In the genomic region with DNA sequence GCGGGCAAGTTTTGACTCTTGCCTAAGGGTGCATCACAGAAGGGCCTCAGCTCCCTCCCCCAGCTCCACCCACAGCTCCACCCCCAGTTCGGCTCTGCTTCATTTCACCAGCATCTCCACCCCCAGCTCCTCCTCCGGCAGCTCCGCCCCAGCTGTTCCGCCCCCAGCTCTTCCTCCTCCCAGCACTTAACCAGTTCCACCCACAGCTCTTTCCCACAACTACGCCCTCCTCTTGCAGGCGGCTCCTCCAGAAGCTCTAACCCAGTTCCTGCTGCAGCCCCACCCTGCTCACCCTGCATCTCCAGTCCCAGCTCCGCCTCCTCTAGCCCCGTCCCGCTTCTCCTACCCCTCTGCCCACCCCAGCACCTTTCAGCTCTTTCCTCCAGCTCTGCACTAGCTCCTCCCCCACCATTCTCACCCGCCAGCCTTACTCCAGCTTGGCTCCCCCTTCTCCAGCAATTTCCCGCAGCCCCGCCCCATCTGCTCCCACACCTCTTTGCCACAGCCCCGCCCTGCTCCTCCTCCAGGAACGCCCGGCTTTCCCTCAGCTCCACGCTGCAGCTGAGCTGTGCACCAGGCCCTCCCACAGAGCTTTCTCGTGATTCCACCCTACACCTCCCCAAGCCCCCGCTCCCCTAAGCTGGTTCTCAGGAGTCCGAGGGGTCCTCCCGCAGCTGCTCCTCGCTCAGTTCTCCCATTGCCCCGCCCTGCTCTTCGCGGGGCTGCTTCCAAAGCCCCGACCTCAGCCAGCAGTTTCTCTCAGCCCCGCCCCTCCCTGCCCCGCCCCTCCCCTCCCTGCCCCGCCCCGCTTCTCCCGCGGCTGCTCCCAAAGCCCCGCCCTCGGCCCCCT, we compare ENCODE assay signal across 8 cellular contexts. TPM values are rescaled to one million over a fixed set of nuclear protein-coding genes. Genes with fewer than 3 reads are reported as not detected.
A peak's percentile ranks its signal among the peaks of the same experiment; 100 is the strongest.
DNase-seq lines count a peak whose midpoint lies in the region; ATAC-seq, FAIRE-seq and TF ChIP-seq lines count a peak whose summit lies in the region.

No MANE protein-coding gene starts in this region.

- TF ChIP-seq CTCF in D721Med (IDR thresholded peaks at IDR 0.05; ENCODE audit: insufficient read depth, missing control alignments) (no peak), IMR-90 (conservative IDR thresholded peaks at IDR 0.05; ENCODE audit: low read depth, low read length) (no peak)

- no peak overlapping the region for H2BK20ac ChIP-seq in IMR-90 (ENCODE audit: low read depth, low read length)

- peak overlapping the region; percentile 72 for H3K4me2 ChIP-seq in IMR-90 (ENCODE audit: low read depth, low read length)

- H3K18ac ChIP-seq in IMR-90 (ENCODE audit: low read depth, low read length), result no peak overlapping the region

- H3K9me3 ChIP-seq in IMR-90 (ENCODE audit: control insufficient read depth, insufficient read depth, low read length) (no peaks in the 10 kb centered on the region), esophagus (ENCODE audit: control insufficient read depth in 2 of 2, insufficient read depth in 1 of 2, low read depth in 1 of 2, low read length in 1 of 2) (no peaks in the 10 kb centered on the region)

- H3K27ac ChIP-seq in IMR-90 (ENCODE audit: insufficient read depth, low read length) (peak overlapping the region; percentile 77), esophagus (ENCODE audit: low read depth in 2 of 2, low read length in 1 of 2) (peak overlapping the region; percentile 89 to 94)

- H4K8ac ChIP-seq in IMR-90 (ENCODE audit: low read depth in 2 of 2, low read length in 2 of 2), result no peak overlapping the region; a peak in 2 of 4 replicates

- no peaks in the 10 kb centered on the region for H4K20me1 ChIP-seq in IMR-90 (ENCODE audit: insufficient read depth, low read length)

- ATAC-seq in GM21529 (IDR thresholded peaks at IDR 0.05; ENCODE audit: unreplicated experiment) (peak; percentile 54), IMR-90 (ENCODE audit: low read depth) (peak; percentile 73)

- H3K4me3 ChIP-seq in IMR-90 (ENCODE audit: insufficient read depth, low read depth, low read length), result peak overlapping the region; percentile 97
- peak overlapping the region; percentile 27 to 55 for H3K4me3 ChIP-seq in esophagus (ENCODE audit: low read depth in 1 of 2, low read length in 2 of 2)

- H3K27me3 ChIP-seq in IMR-90 (ENCODE audit: control insufficient read depth, insufficient read depth, low read length) (no peaks in the 10 kb centered on the region), esophagus (ENCODE audit: control insufficient read depth in 1 of 2, insufficient read depth in 2 of 2, low read length in 2 of 2) (no peaks in the 10 kb centered on the region)

- no peak overlapping the region for H4K91ac ChIP-seq in IMR-90 (ENCODE audit: insufficient read depth, low read depth, low read length)

- H3K36me3 ChIP-seq in IMR-90 (ENCODE audit: control insufficient read depth, insufficient read depth, low read length) (no peaks in the 10 kb centered on the region; the same call in 1 of the 2 replicates), esophagus (ENCODE audit: control insufficient read depth in 2 of 2, insufficient read depth in 2 of 2, low read length in 1 of 2) (no peaks in the 10 kb centered on the region)

- peaks cover 5 to 6% of the 10 kb centered on the region in 2 experiments; a peak in 3 of 4 replicates for H3K79me1 ChIP-seq in IMR-90 (ENCODE audit: low read depth in 1 of 2, low read length in 2 of 2)

- in situ Hi-C loops in IMR-90 (cut with MboI; ENCODE audit: low sequenced_read_pairs), result no loop called here

- POLR2A ChIA-PET in IMR-90 (lab: Charles Lee; ENCODE audit: unreplicated experiment), result no interaction called here

- peak; percentile 48 for DNase-seq in D721Med (ENCODE audit: insufficient read length, low spot score)
- peak; percentile 90 for DNase-seq in IMR-90
- DNase-seq in OCI-M1 (lab: John Stamatoyannopoulos, UW), result peak; percentile 94
- DNase-seq in activated T-cell treated with anti-CD3 and anti-CD28 coated beads for 48 hours (ENCODE audit: low read depth), result peak; percentile 70
- peak; percentile 89 for DNase-seq in myocyte (ENCODE audit: low read depth)
- DNase-seq in stimulated activated CD8-positive, alpha-beta memory T cell treated with anti-CD3 and anti-CD28 coated beads, Interleukin-7, amount 100 ng/mL, for 1 hour (ENCODE audit: low read depth in 2 of 2), result peak; percentile 62 to 67

- H3K4me1 ChIP-seq in IMR-90 (ENCODE audit: control insufficient read depth, insufficient read depth, low read length) (no peaks in the 10 kb centered on the region), esophagus (ENCODE audit: control insufficient read depth in 2 of 2, insufficient read depth in 2 of 2, low read length in 1 of 2) (peaks cover 2 to 6% of the 10 kb centered on the region in 2 donors)

- no peak overlapping the region for H3K4ac ChIP-seq in IMR-90 (ENCODE audit: low read depth, low read length)

- peak overlapping the region; percentile 41 for H2BK5ac ChIP-seq in IMR-90 (ENCODE audit: low read depth, low read length, poor library complexity, severe bottlenecking)

- no peak overlapping the region; the same call in 1 of the 2 replicates for H3K14ac ChIP-seq in IMR-90 (replicated peaks; ENCODE audit: low read depth, low read length)

- H2AK5ac ChIP-seq in IMR-90 (ENCODE audit: low read depth, low read length), result no peak overlapping the region

- peak; percentile 46 for TF ChIP-seq POLR2A in IMR-90 (IDR thresholded peaks at IDR 0.05; ENCODE audit: low read depth, low read length)

- H4K5ac ChIP-seq in IMR-90 (ENCODE audit: low read depth, low read length), result no peak overlapping the region

- WGBS in IMR-90 (ENCODE audit: extremely low coverage in 2 of 2, insufficient read length in 1 of 2), 2 experiments, result 37% methylated on average over 3 of the region's 34 CpGs; no CpG with 5 or more reads in 1 of the 2 experiments
- 1 to 39% methylated on average over 29 to 30 of the region's 34 CpGs for WGBS in esophagus, 2 donors

- intact Hi-C loops in IMR-90 (cut with micrococcal nuclease), result no loop called here

- peak overlapping the region; percentile 85 for H2AFZ ChIP-seq in IMR-90 (replicated peaks; ENCODE audit: low read length, poor library complexity)

- 0 out of 2 replicates have a peak, but pooled peaks cover 4% of the 10 kb centered on the region for H3K9me1 ChIP-seq in IMR-90 (ENCODE audit: insufficient read depth, low read length)

- no peak for FAIRE-seq in D721Med (lab: Jason Lieb, UNC)

- BruUV-seq in IMR-90 (replicated peaks; lab: Mats Ljungman, UMichigan), result no TSS peak

- CTCF ChIA-PET in IMR-90 (lab: Yijun Ruan, JAX), result no interaction called here

- no peak overlapping the region; the same call in 2 of the 3 replicates for H2BK15ac ChIP-seq in IMR-90 (ENCODE audit: low read depth, low read length)

- dilution Hi-C loops in IMR-90 (cut with HindIII; ENCODE audit: low sequenced_read_pairs, unreplicated experiment), result no loop called here

- H3K9ac ChIP-seq in IMR-90 (ENCODE audit: low read depth, low read length), result peak overlapping the region; percentile 42

- no peak overlapping the region for H2BK120ac ChIP-seq in IMR-90 (ENCODE audit: low read depth, low read length)

- no peak overlapping the region for H3K56ac ChIP-seq in IMR-90 (ENCODE audit: extremely low read depth, insufficient read depth, low read length)

- H3K23ac ChIP-seq in IMR-90 (ENCODE audit: low read depth, low read length), result no peak overlapping the region

- TF ChIP-seq RAD21 in IMR-90 (IDR thresholded peaks at IDR 0.05; ENCODE audit: low read length), result no peak

- H2AK9ac ChIP-seq in IMR-90 (replicated peaks; ENCODE audit: low read depth, low read length, poor library complexity), result no peak overlapping the region

TF ChIP-seq in IMR-90, 13 proteins besides CTCF, POLR2A, EP300 and RAD21:
- TF ChIP-seq MAZ (IDR thresholded peaks at IDR 0.05; ENCODE audit: borderline replicate concordance, low read depth, low read length) (peak; percentile 42; the same call in 1 of the 2 replicates), NFE2L2 (IDR thresholded peaks at IDR 0.05; ENCODE audit: low read depth, low read length) (no peak)
TF ChIP-seq in IMR-90: peak in this region for 1.

RNA-seq across cellular contexts. Expression of a gene that starts 1.3 kb away (rescaled TPM):
- 15.3 and 16.8 TPM in 2 replicates for total RNA-seq in IMR-90 (2012; rRNA removed)
- 15.2 and 15.5 TPM in 2 replicates for polyA plus RNA-seq in IMR-90 (2012; rRNA removed)
- polyA plus RNA-seq in IMR-90 (2012; cell fraction: cytosol; rRNA removed), result 11.2 and 13.9 TPM in 2 replicates
- polyA plus RNA-seq in IMR-90 (2012; cell fraction: nucleus; rRNA removed; ENCODE audit: low replicate concordance), result 22.0 and 84.5 TPM in 2 replicates
- polyA plus RNA-seq in esophagus, result 10 to 100 TPM; 11.1 to 13.0 TPM
- total RNA-seq in myocyte, result 28.9 and 35.2 TPM in 2 replicates
- polyA plus RNA-seq in myocyte (2012), result 28.8 TPM

RNA-seq across cellular contexts. Expression of a gene that starts 10.2 kb away (rescaled TPM):
- not detected in 2 replicates for total RNA-seq in IMR-90 (2012; rRNA removed)
- not detected in 2 replicates for polyA plus RNA-seq in IMR-90 (2012; rRNA removed)
- polyA plus RNA-seq in IMR-90 (2012; cell fraction: cytosol; rRNA removed), result not detected in 2 replicates
- not detected in 2 replicates for polyA plus RNA-seq in IMR-90 (2012; cell fraction: nucleus; rRNA removed; ENCODE audit: low replicate concordance)
- polyA plus RNA-seq in esophagus, result not detected
- total RNA-seq in myocyte, result 0.32 TPM in 1 of 2 replicates, not detected in the other
- 0.13 TPM for polyA plus RNA-seq in myocyte (2012)

RNA-seq across cellular contexts. Expression of a gene that starts 34.4 kb away (rescaled TPM):
- total RNA-seq in IMR-90 (2012; rRNA removed) (22.8 and 26.3 TPM in 2 replicates), myocyte (59.6 and 73.0 TPM in 2 replicates)
- polyA plus RNA-seq in IMR-90 (2012; rRNA removed) (56.9 and 62.7 TPM in 2 replicates), esophagus (10 to 100 TPM; 20.9 to 21.4 TPM)
- polyA plus RNA-seq in IMR-90 (2012; cell fraction: cytosol; rRNA removed), result 46.3 and 52.4 TPM in 2 replicates
- polyA plus RNA-seq in IMR-90 (2012; cell fraction: nucleus; rRNA removed; ENCODE audit: low replicate concordance), result 64.6 and 81.5 TPM in 2 replicates
- 101 TPM for polyA plus RNA-seq in myocyte (2012)

RNA-seq across cellular contexts. Expression of a gene that starts 47.8 kb away (rescaled TPM):
- not detected in 2 replicates for total RNA-seq in IMR-90 (2012; rRNA removed)
- polyA plus RNA-seq in IMR-90 (2012; rRNA removed), result not detected in 2 replicates
- not detected in 2 replicates for polyA plus RNA-seq in IMR-90 (2012; cell fraction: cytosol; rRNA removed)
- polyA plus RNA-seq in IMR-90 (2012; cell fraction: nucleus; rRNA removed; ENCODE audit: low replicate concordance), result not detected in 2 replicates
- polyA plus RNA-seq in esophagus, result not detected
- total RNA-seq in myocyte, result not detected in 2 replicates
- polyA plus RNA-seq in myocyte (2012), result not detected

RNA-seq across cellular contexts. Expression of a gene that starts 55.6 kb away (rescaled TPM):
- not detected in 2 replicates for total RNA-seq in IMR-90 (2012; rRNA removed)
- polyA plus RNA-seq in IMR-90 (2012; rRNA removed), result 0.34 and 0.36 TPM in 2 replicates
- 0.25 and 0.49 TPM in 2 replicates for polyA plus RNA-seq in IMR-90 (2012; cell fraction: cytosol; rRNA removed)
- 0.26 and 2.2 TPM in 2 replicates for polyA plus RNA-seq in IMR-90 (2012; cell fraction: nucleus; rRNA removed; ENCODE audit: low replicate concordance)
- polyA plus RNA-seq in esophagus, result under 1 TPM; 0.21 to 0.26 TPM
- not detected in 2 replicates for total RNA-seq in myocyte
- polyA plus RNA-seq in myocyte (2012), result not detected

Comparison
In these comparisons a context has a peak if more than half of its experiments do, and no peak if none do; other contexts are left out.
1. Peak in every context shown above with its lines: DNase-seq, ATAC-seq, H3K4me3 ChIP-seq and H3K27ac ChIP-seq.